Comparison of ENCODE assay signal across 22 cellular contexts in the genomic region with DNA sequence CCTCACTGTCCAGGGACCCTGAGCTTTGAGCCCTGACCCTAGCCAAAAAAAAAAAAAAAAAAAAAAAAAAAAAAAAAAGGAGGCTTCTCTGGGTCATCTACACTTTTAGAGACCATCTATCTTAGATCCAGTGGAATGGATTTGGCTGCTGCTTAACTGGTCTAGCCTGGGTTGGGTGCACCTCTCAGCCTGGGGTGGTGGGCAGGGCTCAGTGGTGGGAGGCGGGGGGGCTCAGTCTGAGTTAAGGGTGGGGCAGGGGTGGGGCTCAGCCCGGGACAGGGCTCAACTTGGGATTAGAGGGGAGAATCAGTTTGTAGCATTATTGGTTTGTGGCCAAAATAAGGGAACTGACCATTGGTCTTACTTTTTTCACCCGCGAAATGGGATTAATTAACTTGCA.
A peak's percentile ranks its signal among the peaks of the same experiment; 100 is the strongest.
DNase-seq lines count a peak whose midpoint lies in the region; TF ChIP-seq lines count a peak whose summit lies in the region.
"Had no signal": no experiment of that assay in that cellular context is flagged by ENCODE, and none has a peak within 500 bp of the region (broad histone marks: within the 10 kb centered on the region; RNA-seq: fewer than 3 reads in every experiment).

No MANE protein-coding gene starts in this region.

- TF ChIP-seq EP300 in stomach (IDR thresholded peaks at IDR 0.05), result no peak

- TF ChIP-seq POLR2A in stomach (IDR thresholded peaks at IDR 0.05), result no peak

- peaks cover 2% of the 10 kb centered on the region for H3K4me1 Mint-ChIP-seq in activated naive CD4-positive, alpha-beta T cell treated with anti-CD3 and anti-CD28 coated beads, Interleukin-2, amount 10 ng/mL, durations not matched to agents 7 days and 5 days
- peaks cover 4% of the 10 kb centered on the region for H3K4me1 Mint-ChIP-seq in CD14-positive monocyte

- WGBS in stomach, 5 donors, result 67 to 79% (median 74%) methylated on average over 4 of the region's 4 CpGs

- no peak overlapping the region for H3K27ac ChIP-seq in stomach
- H3K27ac ChIP-seq: BLaER1, GM23248, RWPE1 had no signal

- H3K27ac Mint-ChIP-seq in activated naive CD4-positive, alpha-beta T cell treated with anti-CD3 and anti-CD28 coated beads, Interleukin-2, amount 10 ng/mL, durations not matched to agents 7 days and 5 days, result no peak overlapping the region
- H3K27ac Mint-ChIP-seq in CD14-positive monocyte, result no peak overlapping the region
- H3K27ac Mint-ChIP-seq: CD4-positive, alpha-beta T cell had no signal

- peak; percentile 2 for DNase-seq in activated naive CD4-positive, alpha-beta T cell treated with anti-CD3 and anti-CD28 coated beads, Interleukin-2, amount 10 ng/mL, durations not matched to agents 7 days and 5 days
- DNase-seq in activated naive CD4-positive, alpha-beta T cell treated with Interleukin-2 at 50 U/mL for 16 hours, result no peak
- DNase-seq in CD14-positive monocyte (ENCODE audit: low spot score) (peak; percentile 23), ecto neural progenitor cell (ENCODE audit: low spot score) (peak; percentile 27), posterior vena cava (ENCODE audit: low spot score) (peak; percentile 26), NCI-H128 (lab: John Stamatoyannopoulos, UW; ENCODE audit: unreplicated experiment) (no peak), stomach (no peak)
- no peak for DNase-seq in activated CD4-positive, alpha-beta T cell treated with anti-CD3 and anti-CD28 coated beads, Interleukin-2, amount 50 U/mL, for 4 hours
- DNase-seq: 8988T, GM23248, IMR-90, KG1, MG63, NCI-H1105 treated with DMSO at 0.1 percent for 48 hours, NCI-H2029 treated with DMSO at 0.1 percent for 48 hours, NCI-H2227 treated with DMSO at 0.1 percent for 48 hours, NCI-H526 treated with DMSO at 0.1 percent for 48 hours, SK-N-SH had no signal

- H3K4me3 ChIP-seq in stomach, result no peak overlapping the region
- H3K4me3 ChIP-seq: BLaER1, GM23248, MG63 had no signal

- CTCF ChIA-PET in activated naive CD4-positive, alpha-beta T cell treated with anti-CD3 and anti-CD28 coated beads, Interleukin-2, amount 10 ng/mL, durations not matched to agents 7 days and 5 days (lab: Charles Lee), result no interaction called here

- no peaks in the 10 kb centered on the region for H3K9me3 ChIP-seq in stomach
- H3K9me3 ChIP-seq: BLaER1, MG63, SK-N-SH had no signal

- intact Hi-C loops in CD14-positive monocyte (cut with micrococcal nuclease), result loop anchor here (10.0 kb wide), 2 partner anchors 697 to 927 kb away; partner anchors contain the start of gene CHST13 (in 2 of the 2)
- intact Hi-C loops in posterior vena cava (cut with DNase I), result no loop called here
- intact Hi-C loops in stomach (cut with DNase I; ENCODE audit: low total_unique reads), result no loop called here

- H3K4me3 Mint-ChIP-seq in activated naive CD4-positive, alpha-beta T cell treated with anti-CD3 and anti-CD28 coated beads, Interleukin-2, amount 10 ng/mL, durations not matched to agents 7 days and 5 days, result no peak overlapping the region
- no peak overlapping the region for H3K4me3 Mint-ChIP-seq in CD14-positive monocyte
- H3K4me3 Mint-ChIP-seq: CD4-positive, alpha-beta T cell had no signal

- TF ChIP-seq CTCF in CD14-positive monocyte (IDR thresholded peaks at IDR 0.05), result no peak
- TF ChIP-seq CTCF in stomach (IDR thresholded peaks at IDR 0.05), result no peak

- H3K36me3 Mint-ChIP-seq in activated naive CD4-positive, alpha-beta T cell treated with anti-CD3 and anti-CD28 coated beads, Interleukin-2, amount 10 ng/mL, durations not matched to agents 7 days and 5 days, result no peaks in the 10 kb centered on the region
- H3K36me3 Mint-ChIP-seq in CD14-positive monocyte, result peaks cover 0 to 3% of the 10 kb centered on the region in 2 donors

- H3K9me3 Mint-ChIP-seq in activated naive CD4-positive, alpha-beta T cell treated with anti-CD3 and anti-CD28 coated beads, Interleukin-2, amount 10 ng/mL, durations not matched to agents 7 days and 5 days, result no peaks in the 10 kb centered on the region
- H3K9me3 Mint-ChIP-seq in CD14-positive monocyte, result peaks cover 0 to 3% (median 0%) of the 10 kb centered on the region in 7 donors
- H3K9me3 Mint-ChIP-seq: CD4-positive, alpha-beta T cell; H9 had no signal

- peaks cover 30% of the 10 kb centered on the region for H3K27me3 Mint-ChIP-seq in activated naive CD4-positive, alpha-beta T cell treated with anti-CD3 and anti-CD28 coated beads, Interleukin-2, amount 10 ng/mL, durations not matched to agents 7 days and 5 days
- peaks cover 18 to 38% (median 36%) of the 10 kb centered on the region in 3 donors for H3K27me3 Mint-ChIP-seq in CD14-positive monocyte (ENCODE audit: low read depth in 3 of 3)

- no peaks in the 10 kb centered on the region for H3K36me3 ChIP-seq in stomach
- H3K36me3 ChIP-seq: BLaER1, MG63 had no signal

- peaks cover 12 to 17% (median 14%) of the 10 kb centered on the region in 4 donors for H3K4me1 ChIP-seq in stomach

- H3K27me3 ChIP-seq in stomach, result peaks cover 0 to 82% (median 30%) of the 10 kb centered on the region in 3 donors
- H3K27me3 ChIP-seq: MG63 had no signal

Comparison
In these comparisons a context has a peak if more than half of its experiments do, and no peak if none do; other contexts are left out.
1. DNase-seq: peak in activated naive CD4-positive, alpha-beta T cell treated with anti-CD3 and anti-CD28 coated beads, Interleukin-2, amount 10 ng/mL, durations not matched to agents 7 days and 5 days (single experiment), CD14-positive monocyte (single experiment), ecto neural progenitor cell (single experiment) and posterior vena cava (single experiment); none in activated naive CD4-positive, alpha-beta T cell treated with Interleukin-2 at 50 U/mL for 16 hours (single experiment), NCI-H128 (single experiment), activated CD4-positive, alpha-beta T cell treated with anti-CD3 and anti-CD28 coated beads, Interleukin-2, amount 50 U/mL, for 4 hours (0 of 2) and stomach (single experiment).
2. intact Hi-C loops: an anchor here in CD14-positive monocyte (10.0 kb wide); none called in posterior vena cava and stomach.